In genomic region chr11:69874178-69874983, GRCh38 we compare ENCODE assay signal across 17 cellular contexts. TPM values are rescaled to one million over a fixed set of nuclear protein-coding genes. Genes with fewer than 3 reads are reported as not detected.
"Had no signal": no experiment of that assay in that cellular context is flagged by ENCODE, and none has a peak within 500 bp of the region (broad histone marks: within the 10 kb centered on the region; RNA-seq: fewer than 3 reads in every experiment).

No MANE protein-coding gene starts in this region.

- H3K9me3 ChIP-seq: body of pancreas had no signal

- H3K36me3 Mint-ChIP-seq: activated naive CD4-positive, alpha-beta T cell treated with anti-CD3 and anti-CD28 coated beads, Interleukin-2, amount 50 U/mL, for 72 hours had no signal

- H3K9me3 Mint-ChIP-seq: activated naive CD4-positive, alpha-beta T cell treated with anti-CD3 and anti-CD28 coated beads, Interleukin-2, amount 50 U/mL, for 72 hours; central memory CD8-positive, alpha-beta T cell; stimulated activated effector memory CD8-positive, alpha-beta T cell treated with anti-CD3 and anti-CD28 coated beads, Interleukin-12 subunit alpha, Interleukin-12 subunit beta, amount 100 ng/mL, for 72 hours had no signal

- H3K4me1 Mint-ChIP-seq: central memory CD8-positive, alpha-beta T cell; stimulated activated effector memory CD8-positive, alpha-beta T cell treated with anti-CD3 and anti-CD28 coated beads, Interleukin-12 subunit alpha, Interleukin-12 subunit beta, amount 100 ng/mL, for 72 hours had no signal

- H3K4me3 ChIP-seq: body of pancreas, hepatocyte, skin epidermis had no signal

- H3K4me3 Mint-ChIP-seq: central memory CD8-positive, alpha-beta T cell; nephron progenitor cell; stimulated activated effector memory CD8-positive, alpha-beta T cell treated with anti-CD3 and anti-CD28 coated beads, Interleukin-12 subunit alpha, Interleukin-12 subunit beta, amount 100 ng/mL, for 72 hours had no signal

- H3K27ac Mint-ChIP-seq: activated naive CD4-positive, alpha-beta T cell treated with anti-CD3 and anti-CD28 coated beads, Interleukin-2, amount 50 U/mL, for 72 hours; nephron progenitor cell; stimulated activated effector memory CD8-positive, alpha-beta T cell treated with anti-CD3 and anti-CD28 coated beads, Interleukin-12 subunit alpha, Interleukin-12 subunit beta, amount 100 ng/mL, for 72 hours had no signal

- ATAC-seq: activated naive CD4-positive, alpha-beta T cell treated with anti-CD3 and anti-CD28 coated beads, Interleukin-2, amount 50 U/mL, for 72 hours; body of pancreas; stimulated activated effector memory CD8-positive, alpha-beta T cell treated with anti-CD3 and anti-CD28 coated beads, Interleukin-12 subunit alpha, Interleukin-12 subunit beta, amount 100 ng/mL, for 72 hours had no signal

- H3K27ac ChIP-seq: body of pancreas, hepatocyte, parathyroid adenoma, skin epidermis had no signal

- DNase-seq: activated CD4-positive, alpha-beta T cell treated with anti-CD3 and anti-CD28 coated beads for 1 hour; activated CD4-positive, alpha-beta T cell treated with anti-CD3 and anti-CD28 coated beads, Interleukin-2, amount 50 U/mL, for 48 hours; amniotic stem cell; dermis blood vessel endothelial cell; nephron progenitor cell; SIG-M5; SW 1271; trophoblast cell had no signal

- H3K4me1 ChIP-seq: body of pancreas, parathyroid adenoma had no signal

- H3K27me3 ChIP-seq: body of pancreas, hepatocyte had no signal

- H3K9ac ChIP-seq: parathyroid adenoma had no signal

RNA-seq across cellular contexts. Expression of gene FGF3, which starts 55.2 kb away (rescaled TPM):
- total RNA-seq: activated naive CD4-positive, alpha-beta T cell treated with anti-CD3 and anti-CD28 coated beads, Interleukin-2, amount 50 U/mL, for 72 hours; body of pancreas; dermis blood vessel endothelial cell; hepatocyte; mucosa of gallbladder had no signal
- polyA plus RNA-seq: esophagus, hepatocyte had no signal
